8 cellular contexts compared by ENCODE assay signal in the genomic region with DNA sequence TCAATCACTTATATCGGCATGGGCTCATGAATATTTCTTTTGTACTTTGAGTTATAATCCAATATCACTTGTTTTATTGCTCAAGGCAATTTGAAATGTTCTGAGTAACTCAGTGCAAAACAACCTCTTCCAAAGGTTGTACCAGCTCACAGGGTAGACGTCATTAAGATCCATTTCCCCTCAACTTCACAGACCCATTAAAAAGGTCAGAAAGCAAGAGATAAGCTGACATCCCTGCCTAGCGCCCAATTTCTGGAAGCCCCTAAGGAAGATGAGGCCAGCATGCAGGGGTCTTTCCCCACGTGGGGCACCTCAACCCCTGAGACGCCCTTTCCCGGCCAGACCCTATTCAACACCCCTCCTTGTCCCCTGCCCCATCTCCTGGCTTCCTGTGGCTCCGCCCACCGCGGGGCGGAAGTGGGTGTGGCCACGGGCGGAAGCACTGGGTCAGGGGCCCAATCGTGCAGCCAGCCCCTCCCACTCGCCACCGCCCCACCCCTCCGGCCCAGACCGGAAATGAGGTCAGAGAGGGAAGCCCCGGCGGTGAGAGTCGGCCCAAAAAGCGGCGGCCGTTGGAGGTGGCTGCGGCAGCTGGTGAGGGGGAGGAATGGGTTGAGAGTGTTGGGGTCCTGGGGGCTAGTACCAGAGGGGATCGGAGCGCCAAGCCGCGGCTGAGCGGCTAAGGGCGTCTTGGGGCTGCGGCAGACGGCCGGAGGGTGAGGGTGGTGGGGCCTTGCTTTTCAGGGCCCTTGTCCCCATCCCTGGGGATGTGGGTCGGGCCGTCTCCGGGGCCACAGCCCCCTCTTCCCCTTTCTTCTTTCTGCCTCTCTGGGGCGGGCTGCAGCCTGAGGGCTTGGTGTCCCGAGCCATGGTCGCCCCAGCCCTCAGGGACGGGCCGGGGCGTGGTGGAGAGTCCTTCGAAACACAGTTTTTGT. TPM values are rescaled to one million over a fixed set of nuclear protein-coding genes. Genes with fewer than 3 reads are reported as not detected.
A peak's percentile ranks its signal among the peaks of the same experiment; 100 is the strongest.
DNase-seq lines count a peak whose midpoint lies in the region; ATAC-seq, FAIRE-seq and TF ChIP-seq lines count a peak whose summit lies in the region.

Gene GPATCH2L, plus strand, starts transcription at position 525 of the 935 bp plus-strand sequence. CDS start 2,442 bp downstream, outside the sequence.

- no peaks in the 10 kb centered on the region for H3K9me3 ChIP-seq in small intestine (ENCODE audit: control insufficient read depth, low read depth)

- in situ Hi-C loops in ACHN (cut with HindIII; ENCODE audit: low pct_ligation_motif_present, low pct_unique_long_range_greater_than_20kb, low sequenced_read_pairs) = no loop called here
- in situ Hi-C loops in T47D (cut with HindIII; ENCODE audit: low pct_unique_long_range_greater_than_20kb, low sequenced_read_pairs) = no loop called here

- peak within 1 kb of the TSS; percentile 76 for H3K27ac ChIP-seq in VCaP
- peak within 1 kb of the TSS; percentile 88 to 93 for H3K27ac ChIP-seq in small intestine (ENCODE audit: low read depth in 1 of 2, low read length in 1 of 2)

- WGBS in small intestine, 3 donors = 1 to 2% (median 2%) methylated on average over 36 to 43 of the region's 43 CpGs

- peak within 1 kb of the TSS; percentile 87 to 92 for H3K4me3 ChIP-seq in small intestine (ENCODE audit: low read depth in 1 of 2, low read length in 2 of 2)

- peak; percentile 87 for DNase-seq in ACHN
- peak; percentile 93 for DNase-seq in NCI-H2196 (lab: John Stamatoyannopoulos, UW; ENCODE audit: unreplicated experiment)
- peak; percentile 94 to 95 for DNase-seq in T47D (ENCODE audit: low read depth in 1 of 2, low spot score in 1 of 2)
- DNase-seq in iPS-NIHi11 (ENCODE audit: low spot score) = peak; percentile 100
- peak; percentile 94 for DNase-seq in small intestine

- H3K27me3 ChIP-seq in small intestine (ENCODE audit: control insufficient read depth in 2 of 2, insufficient read depth in 2 of 2, low read length in 2 of 2) = no peaks in the 10 kb centered on the region

- no peak for TF ChIP-seq CTCF in VCaP (conservative IDR thresholded peaks at IDR 0.05)

- ATAC-seq in GM18867 (IDR thresholded peaks at IDR 0.05; ENCODE audit: unreplicated experiment) (peak; percentile 91), HG03097 (IDR thresholded peaks at IDR 0.05; ENCODE audit: low FRiP score, unreplicated experiment) (peak; percentile 72)

- H3K36me3 ChIP-seq in small intestine (ENCODE audit: control insufficient read depth in 2 of 2, insufficient read depth in 2 of 2, low read length in 2 of 2) = peaks cover 0 to 3% of the 10 kb centered on the region in 2 donors

- H3K4me1 ChIP-seq in small intestine (ENCODE audit: control insufficient read depth in 2 of 2, insufficient read depth in 1 of 2, low read depth in 1 of 2, low read length in 1 of 2) = peaks cover 4 to 11% of the 10 kb centered on the region in 2 donors

- no peak for FAIRE-seq in small intestine (lab: Jason Lieb, UNC)

RNA-seq across cellular contexts. Expression of gene GPATCH2L, which starts in this region (rescaled TPM):
- 1 to 10 TPM; 3.4 to 7.0 (median 4.1) TPM for polyA plus RNA-seq in small intestine

Comparison
In these comparisons a context has a peak if more than half of its experiments do, and no peak if none do; other contexts are left out.
1. Peak in every context shown above with its lines: DNase-seq, ATAC-seq, H3K4me3 ChIP-seq and H3K27ac ChIP-seq.